Comparison of ENCODE assay signal across 11 cellular contexts in the genomic region with DNA sequence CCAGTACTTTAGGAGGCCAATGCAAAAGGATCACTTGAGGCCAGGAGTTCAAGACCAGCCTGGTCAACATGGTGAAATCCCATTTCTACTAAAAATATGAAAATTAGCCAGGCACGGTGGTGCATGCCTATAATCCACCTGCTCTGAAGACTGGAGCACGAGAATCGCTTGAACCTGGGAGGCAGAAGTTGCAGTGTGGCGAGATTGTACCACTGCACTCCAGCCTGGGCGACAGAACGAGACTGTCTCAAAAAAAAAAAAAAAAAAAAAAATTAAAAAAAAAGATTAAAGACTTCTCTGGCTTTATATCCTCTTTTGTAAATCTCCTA. TPM values are rescaled to one million over a fixed set of nuclear protein-coding genes. Genes with fewer than 3 reads are reported as not detected.
DNase-seq lines count a peak whose midpoint lies in the region; ATAC-seq and TF ChIP-seq lines count a peak whose summit lies in the region.
"Not testable (repeated sequence)": the region's sequence is repeated elsewhere in the genome, so short reads cannot be mapped to it uniquely, and the experiment has no call there.
"Had no signal": no experiment of that assay in that cellular context is flagged by ENCODE, and none has a peak within 500 bp of the region (broad histone marks: within the 10 kb centered on the region; RNA-seq: fewer than 3 reads in every experiment).

No MANE protein-coding gene starts in this region.

- peak overlapping the region; percentile 73 for H3K4me3 Mint-ChIP-seq in activated CD8-positive, alpha-beta T cell treated with anti-CD3 and anti-CD28 coated beads for 36 hours

- DNase-seq in GM12865 (ENCODE audit: low read depth); MG63; breast epithelium (ENCODE audit: low spot score in 2 of 2); right cardiac atrium; tibial artery: not testable (repeated sequence)
- DNase-seq in activated CD8-positive, alpha-beta T cell treated with anti-CD3 and anti-CD28 coated beads for 36 hours: peak; percentile 42

- peak overlapping the region; percentile 61 for H3K4me2 ChIP-seq in parathyroid adenoma (ENCODE audit: low read length)

- H3K27me3 Mint-ChIP-seq in activated CD8-positive, alpha-beta T cell treated with anti-CD3 and anti-CD28 coated beads for 36 hours: not testable (repeated sequence)

- peak overlapping the region; percentile 37 for H3K4me3 ChIP-seq in GM12865 (ENCODE audit: low read depth, low read length)
- peak overlapping the region; percentile 31 for H3K4me3 ChIP-seq in MG63
- peak overlapping the region; percentile 29 to 50 (median 37) for H3K4me3 ChIP-seq in breast epithelium
- peak overlapping the region; percentile 60 for H3K4me3 ChIP-seq in right cardiac atrium (ENCODE audit: low read length)
- not testable (repeated sequence) for H3K4me3 ChIP-seq in parathyroid adenoma (ENCODE audit: low read depth, low read length)
- H3K4me3 ChIP-seq in tibial artery: peak overlapping the region; percentile 24 to 36

- H3K4me1 ChIP-seq in breast epithelium; right cardiac atrium (ENCODE audit: control insufficient read depth, insufficient read depth, low read length); parathyroid adenoma: not testable (repeated sequence)
- H3K4me1 ChIP-seq in tibial artery: peaks cover 0 to 34% (median 6%) of the 10 kb centered on the region in 4 donors

- H3K4me1 Mint-ChIP-seq in activated CD8-positive, alpha-beta T cell treated with anti-CD3 and anti-CD28 coated beads for 36 hours (ENCODE audit: low read depth): peaks cover 79% of the 10 kb centered on the region

- H3K36me3 ChIP-seq in MG63 (peaks cover 20% of the 10 kb centered on the region), tibial artery (peaks cover 17 to 24% (median 19%) of the 10 kb centered on the region in 3 donors)
- not testable (repeated sequence) for H3K36me3 ChIP-seq in breast epithelium; parathyroid adenoma (ENCODE audit: control insufficient read depth, insufficient read depth, low read length)

- 63% methylated on average over 6 of the region's 6 CpGs for WGBS in right cardiac atrium

- CTCF ChIA-PET in activated CD8-positive, alpha-beta T cell treated with anti-CD3 and anti-CD28 coated beads for 36 hours (lab: Charles Lee): interaction anchor here (2.8 kb wide), 1 partner anchor 12 kb away, joined by 12 read pairs; a partner anchor contains a TSS

- peaks cover 53% of the 10 kb centered on the region for H3K36me3 Mint-ChIP-seq in activated CD8-positive, alpha-beta T cell treated with anti-CD3 and anti-CD28 coated beads for 36 hours (ENCODE audit: low read depth)

- H3K27me3 ChIP-seq in MG63; breast epithelium; right cardiac atrium (ENCODE audit: control insufficient read depth, insufficient read depth); parathyroid adenoma (ENCODE audit: control insufficient read depth, insufficient read depth, low read length); tibial artery: not testable (repeated sequence)

- H3K9me3 Mint-ChIP-seq in activated CD8-positive, alpha-beta T cell treated with anti-CD3 and anti-CD28 coated beads for 36 hours: not testable (repeated sequence)

- not testable (repeated sequence) for H3K79me2 ChIP-seq in parathyroid adenoma

- peak overlapping the region; percentile 99 for H3K27ac Mint-ChIP-seq in activated CD8-positive, alpha-beta T cell treated with anti-CD3 and anti-CD28 coated beads for 36 hours

- H2AFZ ChIP-seq in parathyroid adenoma: not testable (repeated sequence)

- not testable (repeated sequence) for TF ChIP-seq CTCF in GM12865 (IDR thresholded peaks at IDR 0.05; ENCODE audit: insufficient read depth, low read depth, low read length, missing control alignments); activated CD8-positive, alpha-beta T cell treated with anti-CD3 and anti-CD28 coated beads for 36 hours (IDR thresholded peaks at IDR 0.05); breast epithelium (IDR thresholded peaks at IDR 0.05); parathyroid adenoma (IDR thresholded peaks at IDR 0.05); tibial artery (IDR thresholded peaks at IDR 0.05)

- H3K27ac ChIP-seq in breast epithelium (peak overlapping the region; percentile 56 to 84), right cardiac atrium (ENCODE audit: low read length) (peak overlapping the region; percentile 6), tibial artery (peak overlapping the region; percentile 31 to 35)
- not testable (repeated sequence) for H3K27ac ChIP-seq in parathyroid adenoma

- not testable (repeated sequence) for H3K9ac ChIP-seq in parathyroid adenoma

- intact Hi-C loops in activated CD8-positive, alpha-beta T cell treated with anti-CD3 and anti-CD28 coated beads for 36 hours (cut with micrococcal nuclease): loop anchor here (5.0 kb wide), 1 partner anchor 94 kb away; no protein-coding TSS in a partner anchor
- intact Hi-C loops in breast epithelium (cut with DNase I; ENCODE audit: low total_unique reads); right cardiac atrium (cut with DNase I); tibial artery (cut with DNase I; ENCODE audit: low total_unique reads): not testable (repeated sequence)

- not testable (repeated sequence) for TF ChIP-seq POLR2A in breast epithelium (IDR thresholded peaks at IDR 0.05)

- peak; percentile 11 for ATAC-seq in HG02610 (IDR thresholded peaks at IDR 0.05; ENCODE audit: unreplicated experiment)
- ATAC-seq in activated CD8-positive, alpha-beta T cell treated with anti-CD3 and anti-CD28 coated beads for 36 hours; right cardiac atrium: not testable (repeated sequence)

- H3K9me3 ChIP-seq in MG63; breast epithelium; right cardiac atrium (ENCODE audit: control insufficient read depth, low read length); parathyroid adenoma (ENCODE audit: control insufficient read depth, low read length); tibial artery: not testable (repeated sequence)

- POLR2A ChIA-PET in activated CD8-positive, alpha-beta T cell treated with anti-CD3 and anti-CD28 coated beads for 36 hours (lab: Charles Lee): interaction anchor here (1.2 to 5.9 kb wide), 7 partner anchors 8 to 286 kb away, joined by 4 to 87 read pairs (median 6); a partner anchor contains a TSS

RNA-seq across cellular contexts. Expression of a gene that starts 13.0 kb away (rescaled TPM):
- total RNA-seq in MG63 (2014; rRNA removed; shearing (Covaris generic); ENCODE audit: low replicate concordance): 35.6 and 46.0 TPM in 2 replicates
- total RNA-seq in activated CD8-positive, alpha-beta T cell treated with anti-CD3 and anti-CD28 coated beads for 36 hours: 100 to 1,000 TPM; 108 to 114 TPM
- total RNA-seq in breast epithelium: 10 to 100 TPM; 39.3 to 43.6 (median 41.8) TPM
- 10 to 100 TPM; 30.6 to 37.5 (median 33.5) TPM for total RNA-seq in right cardiac atrium
- polyA plus RNA-seq in right cardiac atrium: 11.2 TPM

RNA-seq across cellular contexts. Expression of a gene that starts 53.6 kb away (rescaled TPM):
- total RNA-seq in MG63 (2014; rRNA removed; shearing (Covaris generic); ENCODE audit: low replicate concordance): not detected in 2 replicates
- total RNA-seq in activated CD8-positive, alpha-beta T cell treated with anti-CD3 and anti-CD28 coated beads for 36 hours: not detected
- total RNA-seq in breast epithelium (10 to 100 TPM in 1 of 3 donors, 1 to 10 TPM in 2; 2.0 to 23.2 (median 4.6) TPM), right cardiac atrium (under 1 TPM; 0.03 to 0.28 (median 0.06) TPM)
- polyA plus RNA-seq in right cardiac atrium: 0.32 TPM
- total RNA-seq: aorta, glomerular endothelial cell, mucosa of gallbladder had no signal
